In the genomic region with DNA sequence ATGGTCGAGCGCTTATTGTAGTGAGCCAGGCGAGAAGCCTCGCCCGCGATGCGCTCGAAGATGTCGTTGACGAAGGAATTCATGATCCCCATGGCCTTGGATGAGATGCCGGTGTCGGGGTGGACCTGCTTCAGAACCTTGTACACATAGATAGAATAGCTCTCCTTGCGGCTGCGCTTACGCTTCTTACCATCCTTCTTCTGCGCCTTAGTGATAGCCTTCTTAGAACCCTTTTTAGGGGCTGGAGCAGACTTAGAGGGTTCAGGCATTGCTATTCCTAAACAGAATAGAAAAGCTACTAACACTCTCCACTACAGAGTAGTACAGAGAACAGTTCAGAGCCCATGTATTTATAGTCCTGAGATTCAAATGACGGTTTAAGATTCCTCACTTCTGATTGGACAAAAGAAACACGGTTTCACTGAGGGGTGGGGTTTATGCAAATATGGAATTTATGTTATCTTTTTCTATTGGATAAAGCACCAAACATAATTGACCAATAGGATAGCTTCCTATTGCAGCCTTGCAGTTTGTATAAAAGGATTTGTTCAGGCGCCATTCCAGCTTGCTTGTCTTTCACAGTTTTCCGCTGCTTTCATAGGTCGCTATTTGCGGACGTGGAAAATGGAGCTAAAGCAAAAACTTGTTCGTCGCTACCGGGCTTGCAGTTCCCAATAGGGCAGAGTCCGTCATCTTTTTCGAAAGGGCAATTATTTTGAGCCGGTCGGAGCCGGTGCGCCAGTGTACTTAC, we compare ENCODE assay signal across 8 cellular contexts. TPM values are rescaled to one million over a fixed set of nuclear protein-coding genes. Genes with fewer than 3 reads are reported as not detected.
DNase-seq lines count a peak whose midpoint lies in the region; ATAC-seq, FAIRE-seq and TF ChIP-seq lines count a peak whose summit lies in the region.

No MANE protein-coding gene starts in this region.

- no peak for TF ChIP-seq CTCF in WTC11 (IDR thresholded peaks at IDR 0.05)

- CTCF ChIA-PET in WTC11 (lab: Charles Lee) = interaction anchor here (1.6 kb wide), 1 partner anchor 17 kb away, joined by 5 read pairs; no protein-coding TSS in a partner anchor

- TF ChIP-seq POLR2A in H54 (IDR thresholded peaks at IDR 0.05; ENCODE audit: low read depth, low read length) = peak; percentile 39; the same call in 1 of the 2 replicates

- DNase-seq in GM04503 (ENCODE audit: low read depth) = peak; percentile 95
- DNase-seq in H54 (ENCODE audit: insufficient read length, low spot score) = no peak
- DNase-seq in MV-4-11 (lab: John Stamatoyannopoulos, UW) = peak; percentile 98
- DNase-seq in WTC11 (ENCODE audit: low spot score) = peak; percentile 36
- peak; percentile 77 for DNase-seq in left lobe of liver (ENCODE audit: low spot score)
- peak; percentile 42 to 63 for DNase-seq in stimulated activated CD8-positive, alpha-beta memory T cell treated with anti-CD3 and anti-CD28 coated beads, Interleukin-15, amount 100 ng/mL, for 48 hours (ENCODE audit: low read depth in 2 of 2)
- no peak for DNase-seq in D341Med (ENCODE audit: low spot score)

- FAIRE-seq in H54 (lab: Jason Lieb, UNC) = peak; percentile 66

- H3K27me3 Mint-ChIP-seq in WTC11 (ENCODE audit: low read depth) = no peaks in the 10 kb centered on the region

- peak overlapping the region; percentile 64 for H3K4me3 Mint-ChIP-seq in WTC11

- POLR2A ChIA-PET in WTC11 (lab: Charles Lee) = interaction anchor here (0.5 to 10.0 kb wide), 33 partner anchors 13 to 1850 kb away, joined by 3 to 365 read pairs (median 7); a partner anchor contains a TSS

- ATAC-seq in WTC11 (peak; percentile 70), left lobe of liver (peak; percentile 78)

- peak overlapping the region; percentile 96 for H3K27ac Mint-ChIP-seq in WTC11

- peaks cover 37% of the 10 kb centered on the region for H3K4me1 Mint-ChIP-seq in WTC11

- H3K36me3 Mint-ChIP-seq in WTC11 = 0 out of 2 replicates have a peak, but pooled peaks cover 5% of the 10 kb centered on the region

- peaks cover 5% of the 10 kb centered on the region; the same call in 1 of the 2 replicates for H3K9me3 Mint-ChIP-seq in WTC11

- peak overlapping the region; percentile 97 for H3K27ac ChIP-seq in cingulate gyrus (ENCODE audit: low read depth, low read length)

TF ChIP-seq in WTC11, 78 proteins besides CTCF, POLR2A, EP300 and RAD21:
- TF ChIP-seq GABPB1 (CRISPR knock-in tag; IDR thresholded peaks at IDR 0.05) (peak; percentile 13; the same call in 1 of the 2 replicates), PREB (CRISPR knock-in tag; IDR thresholded peaks at IDR 0.05; ENCODE audit: borderline replicate concordance) (no peak), NFYB (CRISPR knock-in tag; conservative IDR thresholded peaks at IDR 0.05; ENCODE audit: low read depth) (peak; percentile 55)

RNA-seq across cellular contexts. Expression of gene HFE, which starts 43.7 kb away (rescaled TPM):
- total RNA-seq in WTC11 (2021) (1.9 to 2.4 TPM (median 2.0 TPM) in 3 replicates), left lobe of liver (14.1 TPM)

Comparison
In these comparisons a context has a peak if more than half of its experiments do, and no peak if none do; other contexts are left out.
1. DNase-seq: peak in GM04503 (single experiment), MV-4-11 (single experiment), WTC11 (single experiment), left lobe of liver (single experiment) and stimulated activated CD8-positive, alpha-beta memory T cell treated with anti-CD3 and anti-CD28 coated beads, Interleukin-15, amount 100 ng/mL, for 48 hours (2 of 2); none in H54 (single experiment) and D341Med (single experiment).